13 cellular contexts compared by ENCODE assay signal in genomic region chr19:30222993-30223865, GRCh38.
DNase-seq lines count a peak whose midpoint lies in the region; ATAC-seq and TF ChIP-seq lines count a peak whose summit lies in the region.
"Had no signal": no experiment of that assay in that cellular context is flagged by ENCODE, and none has a peak within 500 bp of the region (broad histone marks: within the 10 kb centered on the region; RNA-seq: fewer than 3 reads in every experiment).

No MANE protein-coding gene starts in this region.

- H3K27me3 ChIP-seq in dorsolateral prefrontal cortex (peaks cover 0 to 81% (median 45%) of the 10 kb centered on the region in 45 donors), neural cell (ENCODE audit: insufficient read depth, low read depth, low read length) (peaks cover 58% of the 10 kb centered on the region)

- no peak for ATAC-seq in GM18873 (IDR thresholded peaks at IDR 0.05; ENCODE audit: low FRiP score, unreplicated experiment)
- no peak for ATAC-seq in HG02981 (IDR thresholded peaks at IDR 0.05; ENCODE audit: unreplicated experiment)

- peak; percentile 47 for DNase-seq in AG08396 (ENCODE audit: low spot score)
- peak; percentile 51 for DNase-seq in G401 (ENCODE audit: low spot score)
- no peak for DNase-seq in dorsolateral prefrontal cortex
- DNase-seq in Kasumi-1 (lab: John Stamatoyannopoulos, UW), result no peak
- no peak for DNase-seq in amniotic stem cell (lab: John Stamatoyannopoulos, UW)
- DNase-seq: activated T-cell treated with anti-CD3 and anti-CD28 coated beads for 4 hours, DND-41, NCI-H2081 had no signal

- H3K79me2 ChIP-seq in neural cell (replicated peaks; ENCODE audit: insufficient read depth, low read length), result no peaks in the 10 kb centered on the region

- H3K9me3 ChIP-seq in neural cell (ENCODE audit: low read length), result no peaks in the 10 kb centered on the region
- H3K9me3 ChIP-seq: SJSA1 had no signal

- no peak for TF ChIP-seq RAD21 in neural cell (conservative IDR thresholded peaks at IDR 0.05)

- no peaks in the 10 kb centered on the region for H3K9me2 ChIP-seq in neural cell (ENCODE audit: insufficient read depth, low read length)

- no peak for TF ChIP-seq EP300 in neural cell (conservative IDR thresholded peaks at IDR 0.05; ENCODE audit: poor library complexity, severe bottlenecking)

- H2AFZ ChIP-seq in neural cell (ENCODE audit: low read depth, low read length), result no peak overlapping the region

- H3K27ac ChIP-seq in dorsolateral prefrontal cortex (peak overlapping the region in 58 of 59 donors; percentile 42 to 96 (median 90)), neural cell (ENCODE audit: low read length) (no peak overlapping the region)
- H3K27ac ChIP-seq: HL-60, SJSA1 had no signal

- peaks cover 5% of the 10 kb centered on the region for H3F3A ChIP-seq in neural cell (ENCODE audit: insufficient read depth, low read length, poor library complexity, severe bottlenecking)

- peak in 1 of 56 donors; percentile 18 for TF ChIP-seq CTCF in dorsolateral prefrontal cortex (IDR thresholded peaks at IDR 0.05 in 54 of 56, conservative IDR thresholded peaks at IDR 0.05 in 2 of 56; ENCODE audit: low read depth in 1 of 56, partially characterized antibody in 56 of 56)
- no peak for TF ChIP-seq CTCF in neural cell (IDR thresholded peaks at IDR 0.05; ENCODE audit: poor library complexity, severe bottlenecking)

- H3K36me3 ChIP-seq in neural cell (ENCODE audit: insufficient read depth, low read length), result no peaks in the 10 kb centered on the region
- H3K36me3 ChIP-seq: SJSA1 had no signal

- peak overlapping the region; percentile 98 for H3K4me2 ChIP-seq in neural cell (ENCODE audit: low read length)

- H3K4me3 ChIP-seq in dorsolateral prefrontal cortex (peak overlapping the region in 47 of 59 donors; percentile 2 to 81 (median 64)), neural cell (ENCODE audit: low read length) (peak overlapping the region; percentile 84)
- H3K4me3 ChIP-seq: SJSA1 had no signal

- in situ Hi-C loops in G401 (cut with HindIII; ENCODE audit: low sequenced_read_pairs), result no loop called here

- no peak overlapping the region for H3K9ac ChIP-seq in neural cell (ENCODE audit: low read length)

- no peaks in the 10 kb centered on the region for H4K20me1 ChIP-seq in neural cell (ENCODE audit: insufficient read depth)

- intact Hi-C loops in dorsolateral prefrontal cortex (cut with DNase I), result loop anchor here (2.0 to 10.0 kb wide), 4 partner anchors 176 to 352 kb away; no protein-coding TSS in a partner anchor

TF ChIP-seq in neural cell, 6 proteins besides CTCF, POLR2A, EP300 and RAD21:
- no peak for TF ChIP-seq REST (IDR thresholded peaks at IDR 0.05; ENCODE audit: borderline replicate concordance)
- no peak for TF ChIP-seq TAF1 (IDR thresholded peaks at IDR 0.05; ENCODE audit: low read depth)
- no peak for TF ChIP-seq POLR2AphosphoS5 (IDR thresholded peaks at IDR 0.05)
- no peak for TF ChIP-seq SMC3 (conservative IDR thresholded peaks at IDR 0.05; ENCODE audit: poor library complexity)
- no peak for TF ChIP-seq EZH2 (IDR thresholded peaks at IDR 0.05; ENCODE audit: borderline replicate concordance, insufficient read depth, low read length, poor library complexity, severe bottlenecking)
- TF ChIP-seq MXI1 (conservative IDR thresholded peaks at IDR 0.05; ENCODE audit: poor library complexity, severe bottlenecking), result no peak
TF ChIP-seq in neural cell: peak in this region for 0.

Comparison
In these comparisons a context has a peak if more than half of its experiments do, and no peak if none do; other contexts are left out.
1. DNase-seq: peak in AG08396 (single experiment) and G401 (single experiment); none in dorsolateral prefrontal cortex (0 of 10), Kasumi-1 (0 of 2) and amniotic stem cell (single experiment).